8 cellular contexts compared by ENCODE assay signal in genomic region chr1:153791856-153792253, GRCh38. TPM values are rescaled to one million over a fixed set of nuclear protein-coding genes. Genes with fewer than 3 reads are reported as not detected.
DNase-seq lines count a peak whose midpoint lies in the region; ATAC-seq, FAIRE-seq and TF ChIP-seq lines count a peak whose summit lies in the region.

No MANE protein-coding gene starts in this region.

- no peak overlapping the region for H2BK120ac ChIP-seq in neuronal stem cell (ENCODE audit: low read depth, low read length)

- no TSS peak for BruUV-seq in GM12878 (replicated peaks; lab: Mats Ljungman, UMichigan)

- no peaks in the 10 kb centered on the region for H3K79me1 ChIP-seq in neuronal stem cell (ENCODE audit: low read depth, low read length)

- H3K4me3 ChIP-seq in DOHH2 (ENCODE audit: low read length): no peak overlapping the region
- H3K4me3 ChIP-seq in MG63: no peak overlapping the region
- 0 out of 2 replicates have a peak overlapping the region, but pooled peaks have one; percentile 28 for H3K4me3 ChIP-seq in GM12878
- no peak overlapping the region for H3K4me3 ChIP-seq in neuronal stem cell (ENCODE audit: low read length in 2 of 2)

- H3K4me2 ChIP-seq in DOHH2 (ENCODE audit: low read length): peak overlapping the region; percentile 59
- H3K4me2 ChIP-seq in GM12878 (ENCODE audit: control insufficient read depth, insufficient read depth): peak overlapping the region; percentile 76
- H3K4me2 ChIP-seq in neuronal stem cell (ENCODE audit: insufficient read depth, low read length, poor library complexity, severe bottlenecking): no peak overlapping the region

- H3K9me3 ChIP-seq in DOHH2 (ENCODE audit: control insufficient read depth, insufficient read depth, low read length): no peaks in the 10 kb centered on the region
- no peaks in the 10 kb centered on the region; the same call in 1 of the 2 replicates for H3K9me3 ChIP-seq in MG63
- H3K9me3 ChIP-seq in GM12878 (replicated peaks; ENCODE audit: control insufficient read depth, insufficient read depth, low read length): no peaks in the 10 kb centered on the region
- H3K9me3 ChIP-seq in neuronal stem cell (replicated peaks in 1 of 2; ENCODE audit: control insufficient read depth in 2 of 2, insufficient read depth in 1 of 2, low read depth in 1 of 2, low read length in 2 of 2): peaks cover 0 to 3% of the 10 kb centered on the region in 2 donors

- H3K79me2 ChIP-seq in DOHH2 (ENCODE audit: control insufficient read depth, low read length): no peaks in the 10 kb centered on the region
- no peaks in the 10 kb centered on the region for H3K79me2 ChIP-seq in GM12878 (ENCODE audit: control insufficient read depth, insufficient read depth, low read length)

- WGBS in GM12878 (ENCODE audit: insufficient coverage, insufficient replicate concordance, low lambda C conversion rate, missing lambda C conversion rate): 73% methylated on average over 14 of the region's 14 CpGs
- WGBS in neuronal stem cell (ENCODE audit: extremely low coverage in 2 of 2, insufficient read length in 2 of 2, insufficient replicate concordance in 1 of 2), 2 donors: no CpG with 5 or more reads among the region's 14 CpGs

- H3K23ac ChIP-seq in neuronal stem cell (ENCODE audit: low read depth, low read length, poor library complexity): no peak overlapping the region

- H2AK5ac ChIP-seq in neuronal stem cell (ENCODE audit: low read depth, low read length): no peak overlapping the region

- no peak for FAIRE-seq in GM12878 (lab: Jason Lieb, UNC)

- peak; percentile 39 for ATAC-seq in GM12878
- ATAC-seq in HG02642 (IDR thresholded peaks at IDR 0.05; ENCODE audit: poor library complexity, unreplicated experiment): no peak
- no peak for ATAC-seq in HG03354 (IDR thresholded peaks at IDR 0.05; ENCODE audit: poor library complexity, severe bottlenecking, unreplicated experiment)
- ATAC-seq in GM18502 (IDR thresholded peaks at IDR 0.05; ENCODE audit: poor library complexity, unreplicated experiment): no peak

- SMC1A ChIA-PET in GM12878 (lab: Charles Lee; ENCODE audit: uncharacterized antibody, unreplicated experiment): interaction anchor here (0.6 to 3.5 kb wide), 15 partner anchors 14 to 480 kb away, joined by 3 to 21 read pairs (median 3); partner anchors contain the start of genes CREB3L4, JTB and RAB13

- no peak overlapping the region for H4K91ac ChIP-seq in neuronal stem cell (ENCODE audit: low read depth, low read length, poor library complexity)

- no peaks in the 10 kb centered on the region for H3K9me2 ChIP-seq in DOHH2 (replicated peaks; ENCODE audit: control insufficient read depth, low read length)

- TF ChIP-seq CTCF in DOHH2 (IDR thresholded peaks at IDR 0.05; ENCODE audit: low read depth, low read length, poor library complexity, severe bottlenecking) (no peak), GM12878 (IDR thresholded peaks at IDR 0.05 in 2 of 3, conservative IDR thresholded peaks at IDR 0.05 in 1 of 3; ENCODE audit: control insufficient read depth in 2 of 3, extremely low read depth in 1 of 3, insufficient read depth in 1 of 3, low read depth in 3 of 3, low read length in 3 of 3) (no peak)

- H3K9ac ChIP-seq in GM12878 (ENCODE audit: control insufficient read depth, insufficient read depth, low read length): peak overlapping the region; percentile 49
- H3K9ac ChIP-seq in neuronal stem cell (ENCODE audit: low read depth, low read length, poor library complexity): no peak overlapping the region

- H3K36me3 ChIP-seq in DOHH2 (ENCODE audit: control insufficient read depth, low read length): no peaks in the 10 kb centered on the region
- H3K36me3 ChIP-seq in MG63: no peaks in the 10 kb centered on the region
- no peaks in the 10 kb centered on the region for H3K36me3 ChIP-seq in GM12878 (ENCODE audit: control insufficient read depth in 2 of 2, insufficient read depth in 2 of 2, low read length in 1 of 2)
- H3K36me3 ChIP-seq in neuronal stem cell (replicated peaks in 1 of 2; ENCODE audit: control insufficient read depth in 2 of 2, insufficient read depth in 2 of 2, low read length in 2 of 2): peaks cover 0 to 10% of the 10 kb centered on the region in 2 donors

- peaks cover 27% of the 10 kb centered on the region for H3K27me3 ChIP-seq in DOHH2 (ENCODE audit: control insufficient read depth, low read length)
- H3K27me3 ChIP-seq in MG63: no peaks in the 10 kb centered on the region
- no peaks in the 10 kb centered on the region for H3K27me3 ChIP-seq in GM12878 (replicated peaks in 1 of 2; ENCODE audit: control insufficient read depth in 2 of 2, insufficient read depth in 2 of 2, low read length in 1 of 2)
- H3K27me3 ChIP-seq in neuronal stem cell (ENCODE audit: control insufficient read depth in 3 of 3, insufficient read depth in 3 of 3, low read depth in 1 of 3, low read length in 3 of 3): peaks cover 0 to 3% (median 0%) of the 10 kb centered on the region in 3 experiments

- POLR2A ChIA-PET in GM12878 (lab: Charles Lee): interaction anchor here (0.7 to 1.3 kb wide), 7 partner anchors 14 to 467 kb away, joined by 3 to 6 read pairs (median 4); partner anchors contain the start of gene CREB3L4

- H3K4ac ChIP-seq in neuronal stem cell (ENCODE audit: low read length): no peak overlapping the region

- H3K14ac ChIP-seq in neuronal stem cell (ENCODE audit: low read length): no peak overlapping the region

- TF ChIP-seq EP300 in GM12878 (IDR thresholded peaks at IDR 0.05; ENCODE audit: borderline replicate concordance in 1 of 2, control insufficient read depth in 1 of 2, low read depth in 2 of 2, low read length in 2 of 2): no peak

- H3K27ac ChIP-seq in DOHH2 (ENCODE audit: low read depth, low read length) (no peak overlapping the region), GM12878 (ENCODE audit: control insufficient read depth, insufficient read depth) (peak overlapping the region; percentile 88), neuronal stem cell (replicated peaks; ENCODE audit: low read length) (no peak overlapping the region)

- CTCF ChIA-PET in GM12878 (lab: Yijun Ruan, JAX): interaction anchor here (0.7 to 4.0 kb wide), 6 partner anchors 12 to 195 kb away, joined by 3 to 20 read pairs (median 5); partner anchors contain the start of genes DENND4B and RAB13

- H4K20me1 ChIP-seq in DOHH2 (ENCODE audit: control insufficient read depth, insufficient read depth, low read depth, low read length): no peaks in the 10 kb centered on the region
- H4K20me1 ChIP-seq in GM12878 (ENCODE audit: control insufficient read depth, insufficient read depth): no peaks in the 10 kb centered on the region

- in situ Hi-C loops in GM12878 (cut with MboI): loop anchor here (10.0 kb wide), 1 partner anchor 193 kb away; the partner anchor contains the start of gene RAB13

- TF ChIP-seq POLR2A in GM12878 (IDR thresholded peaks at IDR 0.05; ENCODE audit: low read depth, low read length): no peak

- H3K4me1 ChIP-seq in DOHH2 (ENCODE audit: control insufficient read depth, low read length) (peaks cover 31% of the 10 kb centered on the region), GM12878 (ENCODE audit: control insufficient read depth, insufficient read depth, low read length) (peaks cover 27% of the 10 kb centered on the region), neuronal stem cell (ENCODE audit: control insufficient read depth in 2 of 2, insufficient read depth in 1 of 2, low read depth in 1 of 2, low read length in 2 of 2) (peaks cover 36 to 45% of the 10 kb centered on the region in 2 donors)

- peak; percentile 61 for DNase-seq in MG63
- DNase-seq in GM12878 (ENCODE audit: low read depth, low spot score): no peak
- DNase-seq in neuronal stem cell (ENCODE audit: low spot score): no peak
- no peak for DNase-seq in dedifferentiated amniotic fluid mesenchymal stem cell (ENCODE audit: extremely low spot score)

- H2BK12ac ChIP-seq in neuronal stem cell (ENCODE audit: low read length): no peak overlapping the region

- H3K18ac ChIP-seq in neuronal stem cell (ENCODE audit: low read length): peak overlapping the region; percentile 54

- peaks cover 8% of the 10 kb centered on the region for H3F3A ChIP-seq in DOHH2 (ENCODE audit: control insufficient read depth, insufficient read depth)

- RAD21 ChIA-PET in GM12878 (lab: Charles Lee; ENCODE audit: unreplicated experiment): interaction anchor here (0.6 to 1.7 kb wide), 9 partner anchors 13 to 560 kb away, joined by 3 to 6 read pairs (median 4); partner anchors contain the start of genes JTB and SLC27A3

- H2AFZ ChIP-seq in GM12878 (ENCODE audit: control insufficient read depth, low read depth, low read length) (peak overlapping the region; percentile 67), neuronal stem cell (ENCODE audit: low read length) (no peak overlapping the region)

- no peak for TF ChIP-seq RAD21 in GM12878 (IDR thresholded peaks at IDR 0.05; ENCODE audit: insufficient read depth, low read depth, low read length)

- no peak overlapping the region for H2BK15ac ChIP-seq in neuronal stem cell (ENCODE audit: low read length)

- no peak overlapping the region for H4K8ac ChIP-seq in neuronal stem cell (ENCODE audit: low read depth, low read length)

- H2BK5ac ChIP-seq in neuronal stem cell (ENCODE audit: low read length): no peak overlapping the region

- intact Hi-C loops in GM12878 (cut with micrococcal nuclease; ENCODE audit: unreplicated experiment): no loop called here

TF ChIP-seq in GM12878, 131 proteins besides CTCF, POLR2A, EP300 and RAD21:
- TF ChIP-seq HDGF (IDR thresholded peaks at IDR 0.05) (0 out of 2 replicates have a peak, but pooled peaks have one; percentile 39), FOXM1 (IDR thresholded peaks at IDR 0.05; ENCODE audit: low read depth, low read length) (no peak), EGR1 (IDR thresholded peaks at IDR 0.05; ENCODE audit: borderline replicate concordance in 1 of 2, low read depth in 2 of 2, low read length in 2 of 2) (no peak)
TF ChIP-seq in GM12878: peak in this region for 1.

RNA-seq across cellular contexts. Expression of gene SLC27A3, which starts 16.6 kb away (rescaled TPM):
- total RNA-seq in MG63 (2014; rRNA removed; shearing (Covaris generic); ENCODE audit: low replicate concordance): 1.3 and 3.3 TPM in 2 replicates
- 4.3 and 4.5 TPM in 2 replicates for total RNA-seq in GM12878 (2013; cell fraction: nucleolus; rRNA removed)
- 9.4 and 12.4 TPM in 2 replicates for total RNA-seq in GM12878 (2014; rRNA removed)
- 8.8 and 9.3 TPM in 2 replicates for total RNA-seq in GM12878 (2014; rRNA removed; fragmentation: Illumina TruSeq; extraction: Trizol)
- 11.4 and 11.9 TPM in 2 replicates for total RNA-seq in GM12878 (2021)
- 3.9 TPM for polyA plus RNA-seq in GM12878 (2011; ENCODE audit: low read depth)
- polyA plus RNA-seq in GM12878 (2011; rRNA removed): 2.5 and 4.6 TPM in 2 replicates
- polyA plus RNA-seq in GM12878 (2011; cell fraction: cytosol; rRNA removed): 5.6 and 5.9 TPM in 2 replicates
- 53.6 and 57.2 TPM in 2 replicates for polyA plus RNA-seq in GM12878 (2011; cell fraction: nucleus; rRNA removed)
- polyA plus RNA-seq in GM12878 (2012): 8.0 and 10.8 TPM in 2 replicates
- polyA plus RNA-seq in GM12878 (2014; fragmentation: Illumina TruSeq; extraction: Trizol): 8.2 and 10.8 TPM in 2 replicates
- polyA plus RNA-seq in GM12878 (2014; fragmentation: Nextera tagmentation; extraction: Ambion mirVana): 1 to 10 TPM; 2.6 to 5.1 TPM
- 15.4 and 18.1 TPM in 2 replicates for polyA plus RNA-seq in GM12878 (2014; rRNA removed)
- polyA plus RNA-seq in GM12878 (2016; fragmentation: Nextera tagmentation; extraction: Ambion mirVana): 1 to 10 TPM; 7.2 to 7.8 TPM
- polyA minus RNA-seq in GM12878 (2011; rRNA and poly(A)+ RNA removed): 2.2 TPM in 2 replicates
- 1.3 and 1.6 TPM in 2 replicates for polyA minus RNA-seq in GM12878 (2011; cell fraction: cytosol; rRNA and poly(A)+ RNA removed)
- polyA minus RNA-seq in GM12878 (2011; cell fraction: nucleus; rRNA and poly(A)+ RNA removed): 3.6 and 7.3 TPM in 2 replicates
- 7.5 TPM for polyA plus RNA-seq in neuronal stem cell (2013, experiment 1 of 2)
- 7.2 TPM for polyA plus RNA-seq in neuronal stem cell (2013, experiment 2 of 2)
